In the genomic region with DNA sequence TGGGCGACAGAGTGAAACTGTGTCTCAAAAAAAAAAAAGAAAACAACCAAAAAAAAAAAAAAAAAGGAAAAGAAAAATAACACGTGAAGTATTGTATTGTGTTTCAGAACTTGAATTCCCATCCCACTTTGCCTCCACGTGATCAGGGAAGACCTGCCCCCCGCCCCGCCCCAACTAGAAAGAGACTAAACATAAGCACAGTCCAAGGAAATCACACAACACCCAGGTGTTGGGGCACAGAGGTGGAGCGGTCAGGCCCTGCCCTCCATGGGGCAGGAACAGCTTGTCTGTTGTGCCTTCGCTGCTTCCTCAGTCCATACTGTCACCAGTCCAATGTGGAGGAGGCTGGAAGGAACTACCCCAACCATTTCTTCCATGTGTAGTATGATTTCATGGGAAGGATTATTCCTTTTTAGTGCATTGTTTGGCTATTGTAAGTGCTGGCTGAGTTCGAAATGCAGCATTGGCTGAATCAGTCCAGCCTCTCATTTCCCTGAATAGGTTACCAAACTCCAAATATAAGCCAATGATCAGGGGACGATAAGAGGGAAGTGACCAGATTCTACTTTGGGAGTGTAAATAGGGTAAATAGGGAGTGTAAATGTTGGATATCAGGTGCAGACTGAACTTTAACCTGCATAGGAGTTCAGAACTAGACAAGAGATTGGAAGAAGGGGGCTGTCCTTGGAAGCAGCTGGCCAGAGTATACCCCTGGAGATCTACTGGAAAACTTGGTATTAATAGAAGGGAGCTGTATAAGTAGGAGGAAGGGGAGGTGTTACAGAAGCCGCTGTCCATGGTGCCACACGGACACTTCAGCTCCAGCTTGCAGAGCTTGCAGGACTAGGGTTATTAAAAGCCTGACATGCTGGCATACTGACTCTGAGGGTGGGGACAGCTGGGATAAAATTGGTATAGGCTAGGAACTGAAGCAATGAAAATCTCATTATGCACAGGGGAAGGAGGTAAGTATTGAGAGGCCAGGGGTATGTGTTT, we compare ENCODE assay signal across 13 cellular contexts. TPM values are rescaled to one million over a fixed set of nuclear protein-coding genes. Genes with fewer than 3 reads are reported as not detected.
A peak's percentile ranks its signal among the peaks of the same experiment; 100 is the strongest.
DNase-seq lines count a peak whose midpoint lies in the region; ATAC-seq and TF ChIP-seq lines count a peak whose summit lies in the region.
"Had no signal": no experiment of that assay in that cellular context is flagged by ENCODE, and none has a peak within 500 bp of the region (broad histone marks: within the 10 kb centered on the region; RNA-seq: fewer than 3 reads in every experiment).

No MANE protein-coding gene starts in this region.

- H3K9me2 ChIP-seq in hepatocyte (replicated peaks; ENCODE audit: insufficient read depth): no peaks in the 10 kb centered on the region

- no peak for TF ChIP-seq POLR2A in transverse colon (IDR thresholded peaks at IDR 0.05)

- H3K4me3 ChIP-seq in right atrium auricular region (no peak overlapping the region), hepatocyte (no peak overlapping the region), transverse colon (no peak overlapping the region)
- H3K4me3 ChIP-seq: Peyer's patch had no signal

- intact Hi-C loops in Right ventricle myocardium superior (cut with DNase I) (no loop called here), transverse colon (cut with DNase I; ENCODE audit: low total_unique reads) (no loop called here)

- H2AFZ ChIP-seq in hepatocyte: no peak overlapping the region

- H3K9me3 ChIP-seq in right atrium auricular region (no peaks in the 10 kb centered on the region), hepatocyte (ENCODE audit: low read depth) (no peaks in the 10 kb centered on the region), transverse colon (no peaks in the 10 kb centered on the region)
- H3K9me3 ChIP-seq: BE2C, Peyer's patch had no signal

- H3K79me2 ChIP-seq in hepatocyte: no peaks in the 10 kb centered on the region

- peak; percentile 46 for DNase-seq in Right ventricle myocardium superior
- no peak for DNase-seq in right atrium auricular region (ENCODE audit: low spot score)
- peak; percentile 61 for DNase-seq in amniotic epithelial cell (ENCODE audit: low read depth)
- DNase-seq in hepatocyte (ENCODE audit: low spot score): peak; percentile 80
- peak; percentile 30 for DNase-seq in transverse colon
- no peak for DNase-seq in LoVo (ENCODE audit: low spot score)
- DNase-seq in activated T-cell treated with anti-CD3 and anti-CD28 coated beads, Interleukin-2, amount 50 U/mL, for 1 hour: no peak
- DNase-seq in foreskin keratinocyte: no peak
- DNase-seq: BE2C; effector CD8-positive, alpha-beta T cell; NCI-H1694 treated with DMSO at 0.1 percent for 48 hours; Peyer's patch; stimulated activated naive CD8-positive, alpha-beta T cell treated with anti-CD3 and anti-CD28 coated beads, Interleukin-15, amount 100 ng/mL, for 72 hours had no signal

- no peak for TF ChIP-seq EP300 in transverse colon (IDR thresholded peaks at IDR 0.05; ENCODE audit: low read depth)

- in situ Hi-C loops in transverse colon (cut with MboI; ENCODE audit: low pct_ligation_motif_present in 1 of 4, low pct_unique_long_range_greater_than_20kb in 1 of 4, low sequenced_read_pairs in 3 of 4): loop anchor here in 2 of 4 donors (10.0 to 25.0 kb wide), 2 partner anchors 231 to 393 kb away; no protein-coding TSS in a partner anchor

- no peaks in the 10 kb centered on the region for H3K4me1 ChIP-seq in right atrium auricular region
- H3K4me1 ChIP-seq in hepatocyte (ENCODE audit: insufficient read depth): no peaks in the 10 kb centered on the region
- H3K4me1 ChIP-seq in transverse colon: peaks cover 0 to 4% (median 2%) of the 10 kb centered on the region in 4 donors
- no peaks in the 10 kb centered on the region for H3K4me1 ChIP-seq in foreskin keratinocyte
- H3K4me1 ChIP-seq: BE2C, Peyer's patch had no signal

- 83% methylated on average over 10 of the region's 11 CpGs for whole genome bisulfite sequencing in hepatocyte (ENCODE audit: low lambda C conversion rate, missing lambda C conversion rate)
- 29 to 75% methylated on average over 5 to 11 of the region's 11 CpGs for WGBS in transverse colon (ENCODE audit: low coverage in 1 of 2), 2 donors

- TF ChIP-seq CTCF in right atrium auricular region (IDR thresholded peaks at IDR 0.05): no peak
- no peak for TF ChIP-seq CTCF in hepatocyte (IDR thresholded peaks at IDR 0.05; ENCODE audit: poor library complexity)
- no peak for TF ChIP-seq CTCF in transverse colon (IDR thresholded peaks at IDR 0.05)
- TF ChIP-seq CTCF in foreskin keratinocyte (conservative IDR thresholded peaks at IDR 0.05): no peak

- no peaks in the 10 kb centered on the region for H4K20me1 ChIP-seq in hepatocyte (ENCODE audit: insufficient read depth, poor library complexity, severe bottlenecking)

- H3K27me3 ChIP-seq in right atrium auricular region: no peaks in the 10 kb centered on the region
- no peaks in the 10 kb centered on the region for H3K27me3 ChIP-seq in hepatocyte
- no peaks in the 10 kb centered on the region for H3K27me3 ChIP-seq in transverse colon
- H3K27me3 ChIP-seq in foreskin keratinocyte: no peaks in the 10 kb centered on the region
- H3K27me3 ChIP-seq: BE2C, Peyer's patch had no signal

- H3K27ac ChIP-seq in right atrium auricular region (no peak overlapping the region), hepatocyte (no peak overlapping the region), transverse colon (no peak overlapping the region), foreskin keratinocyte (no peak overlapping the region)
- H3K27ac ChIP-seq: Peyer's patch had no signal

- H3K4me2 ChIP-seq in hepatocyte: no peak overlapping the region

- H3K36me3 ChIP-seq in right atrium auricular region (peaks cover 7% of the 10 kb centered on the region), hepatocyte (replicated peaks; ENCODE audit: insufficient read depth, low read depth) (no peaks in the 10 kb centered on the region), transverse colon (no peaks in the 10 kb centered on the region)
- H3K36me3 ChIP-seq: BE2C, Peyer's patch had no signal

- ATAC-seq in Right ventricle myocardium superior (ENCODE audit: poor library complexity) (peak; percentile 77), foreskin keratinocyte (no peak)
- ATAC-seq: stimulated activated naive CD8-positive, alpha-beta T cell treated with anti-CD3 and anti-CD28 coated beads, Interleukin-15, amount 100 ng/mL, for 72 hours had no signal

RNA-seq across cellular contexts. Expression of gene TANGO6, which starts 50.7 kb away (rescaled TPM):
- 8.4 TPM for total RNA-seq in Right ventricle myocardium superior
- total RNA-seq in right atrium auricular region: 10 to 100 TPM in 1 of 2 donors, 1 to 10 TPM in 1; 6.4 to 10.9 TPM
- total RNA-seq in hepatocyte: 6.5 and 10.9 TPM in 2 replicates
- 4.2 and 4.8 TPM in 2 replicates for polyA plus RNA-seq in hepatocyte
- total RNA-seq in transverse colon: 10 to 100 TPM; 10.6 to 55.4 (median 22.8) TPM
- 16.0 and 16.3 TPM in 2 replicates for total RNA-seq in foreskin keratinocyte
- polyA plus RNA-seq in foreskin keratinocyte: 8.4 and 9.5 TPM in 2 replicates

Comparison
In these comparisons a context has a peak if more than half of its experiments do, and no peak if none do; other contexts are left out.
1. DNase-seq: peak in Right ventricle myocardium superior (single experiment), amniotic epithelial cell (single experiment), hepatocyte (single experiment) and transverse colon (single experiment); none in right atrium auricular region (single experiment), LoVo (single experiment), activated T-cell treated with anti-CD3 and anti-CD28 coated beads, Interleukin-2, amount 50 U/mL, for 1 hour (single experiment) and foreskin keratinocyte (0 of 2).